Comparison of ENCODE assay signal across 20 cellular contexts in the genomic region with DNA sequence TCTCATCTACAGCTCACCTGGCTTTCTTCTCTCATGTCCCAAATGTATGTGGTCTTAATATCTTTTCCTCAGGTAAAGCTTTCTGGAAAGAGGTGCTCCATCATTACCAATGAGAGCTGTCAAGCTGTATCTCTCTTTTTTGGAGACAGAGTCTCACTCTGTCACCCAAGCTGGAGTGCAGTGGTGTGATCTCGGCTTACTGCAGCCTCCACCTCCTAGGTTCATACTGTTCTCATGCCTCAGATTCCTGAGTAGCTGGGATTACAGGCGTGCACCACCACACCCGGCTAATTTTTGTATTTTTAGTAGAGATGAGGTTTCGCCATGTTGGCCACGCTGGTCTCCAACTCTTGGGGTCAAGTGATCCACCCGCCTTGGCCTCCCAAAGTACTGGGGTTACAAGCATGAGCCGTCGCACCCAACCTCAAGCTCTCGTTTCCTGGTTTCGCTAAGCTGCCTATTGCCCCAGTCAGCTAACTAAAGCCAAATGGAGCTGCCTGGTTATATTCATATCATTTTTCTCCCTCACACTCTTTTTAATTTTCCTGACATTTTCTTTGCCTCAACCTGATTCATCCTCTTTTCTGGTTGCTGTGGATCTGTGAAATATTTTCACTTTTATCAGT.
"Had no signal": no experiment of that assay in that cellular context is flagged by ENCODE, and none has a peak within 500 bp of the region (broad histone marks: within the 10 kb centered on the region; RNA-seq: fewer than 3 reads in every experiment).

No MANE protein-coding gene starts in this region.

- H3K9me3 Mint-ChIP-seq: activated naive CD8-positive, alpha-beta T cell treated with anti-CD3 and anti-CD28 coated beads for 36 hours; activated T-helper 1 cell treated with anti-CD3 and anti-CD28 coated beads, Interleukin-12 subunit alpha, Interleukin-12 subunit beta, Interleukin-2, Interleukin-4 antibody, amounts not matched to agents 30 ng/mL and 10 ng/mL and 1 ng/mL, durations not matched to agents 14 hours and 24 hours and 36 hours; memory B cell; naive thymus-derived CD4-positive, alpha-beta T cell; T-helper 2 cell treated with Interferon-gamma antibody and Interleukin-4, amounts not matched to agents 5 μg/mL and 100 μg/mL, for 36 hours had no signal

- H3K4me3 ChIP-seq: body of pancreas, colonic mucosa, esophagus squamous epithelium, left ventricle myocardium inferior, mucosa of descending colon, transverse colon had no signal

- H3K36me3 ChIP-seq: colonic mucosa, left ventricle myocardium inferior, transverse colon had no signal

- H3K4me1 Mint-ChIP-seq: activated naive CD8-positive, alpha-beta T cell treated with anti-CD3 and anti-CD28 coated beads for 36 hours had no signal

- H3K9me3 ChIP-seq: body of pancreas, colonic mucosa, esophagus squamous epithelium, left ventricle myocardium inferior, mucosa of descending colon, transverse colon had no signal

- H3K36me3 Mint-ChIP-seq: activated naive CD8-positive, alpha-beta T cell treated with anti-CD3 and anti-CD28 coated beads for 36 hours had no signal

- H3K27me3 ChIP-seq: body of pancreas, colonic mucosa, esophagus squamous epithelium, transverse colon had no signal

- H3K27ac Mint-ChIP-seq: activated naive CD8-positive, alpha-beta T cell treated with anti-CD3 and anti-CD28 coated beads for 36 hours; activated T-helper 1 cell treated with anti-CD3 and anti-CD28 coated beads, Interleukin-12 subunit alpha, Interleukin-12 subunit beta, Interleukin-2, Interleukin-4 antibody, amounts not matched to agents 30 ng/mL and 10 ng/mL and 1 ng/mL, durations not matched to agents 14 hours and 24 hours and 36 hours; memory B cell; naive thymus-derived CD4-positive, alpha-beta T cell; T-helper 2 cell treated with Interferon-gamma antibody and Interleukin-4, amounts not matched to agents 5 μg/mL and 100 μg/mL, for 36 hours had no signal

- H2AFZ ChIP-seq: parathyroid adenoma had no signal

- ATAC-seq: activated CD4-positive, CD25-positive, alpha-beta regulatory T cell treated with anti-CD3 and anti-CD28 coated beads, Interleukin-2, amount 50 U/mL, for 24 hours; body of pancreas; mucosa of descending colon; naive thymus-derived CD4-positive, alpha-beta T cell had no signal

- H3K27me3 Mint-ChIP-seq: activated naive CD8-positive, alpha-beta T cell treated with anti-CD3 and anti-CD28 coated beads for 36 hours; memory B cell; naive thymus-derived CD4-positive, alpha-beta T cell had no signal

- DNase-seq: activated naive CD8-positive, alpha-beta T cell treated with anti-CD3 and anti-CD28 coated beads for 36 hours; amygdala; body of pancreas; central memory CD4-positive, alpha-beta T cell; colonic mucosa; esophagus squamous epithelium; hippocampal formation; kidney; left ventricle myocardium inferior; mucosa of descending colon; naive thymus-derived CD4-positive, alpha-beta T cell; retina; stimulated activated CD4-positive, alpha-beta T cell treated with anti-CD3 and anti-CD28 coated beads, Interleukin-2, amount 100 ng/mL, for 48 hours; stimulated activated naive CD4-positive, alpha-beta T cell; transverse colon had no signal

- H3K9ac ChIP-seq: parathyroid adenoma had no signal

- H3K4me3 Mint-ChIP-seq: activated naive CD8-positive, alpha-beta T cell treated with anti-CD3 and anti-CD28 coated beads for 36 hours; activated T-helper 1 cell treated with anti-CD3 and anti-CD28 coated beads, Interleukin-12 subunit alpha, Interleukin-12 subunit beta, Interleukin-2, Interleukin-4 antibody, amounts not matched to agents 30 ng/mL and 10 ng/mL and 1 ng/mL, durations not matched to agents 14 hours and 24 hours and 36 hours; memory B cell; naive thymus-derived CD4-positive, alpha-beta T cell; T-helper 2 cell treated with Interferon-gamma antibody and Interleukin-4, amounts not matched to agents 5 μg/mL and 100 μg/mL, for 36 hours had no signal

- H3K4me1 ChIP-seq: body of pancreas, colonic mucosa, esophagus squamous epithelium, parathyroid adenoma, transverse colon had no signal

- H3K27ac ChIP-seq: body of pancreas, colonic mucosa, esophagus squamous epithelium, left ventricle myocardium inferior, parathyroid adenoma, transverse colon had no signal
